In genomic region chr2:8006181-8006580, GRCh38 we compare ENCODE assay signal across 1 cellular context.
TF ChIP-seq lines count a peak whose summit lies in the region.

No MANE protein-coding gene starts in this region.

TF ChIP-seq in SK-N-SH, 30 proteins besides CTCF, POLR2A, EP300 and RAD21 (continued from another document):
- TF ChIP-seq YY1 (IDR thresholded peaks at IDR 0.05; ENCODE audit: low read depth), result no peak
- TF ChIP-seq SIN3A (IDR thresholded peaks at IDR 0.05; ENCODE audit: borderline replicate concordance, low read depth, low read length), result no peak
- no peak for TF ChIP-seq MXI1 (IDR thresholded peaks at IDR 0.05; ENCODE audit: low read depth, low read length)
- TF ChIP-seq MAX (IDR thresholded peaks at IDR 0.05; ENCODE audit: low read depth), result no peak
- TF ChIP-seq SMC3 (IDR thresholded peaks at IDR 0.05; ENCODE audit: low read depth, low read length), result no peak
